Comparison of ENCODE assay signal across 8 cellular contexts in genomic region chr6:135537782-135538301, GRCh38. TPM values are rescaled to one million over a fixed set of nuclear protein-coding genes. Genes with fewer than 3 reads are reported as not detected.
DNase-seq lines count a peak whose midpoint lies in the region; ATAC-seq lines count a peak whose summit lies in the region.

No MANE protein-coding gene starts in this region.

- H3K27me3 Mint-ChIP-seq in activated T-helper 17 cell treated with anti-CD3 and anti-CD28 coated beads, Interleukin-2, amount 50 U/mL, for 72 hours = peaks cover 18% of the 10 kb centered on the region

- peaks cover 9% of the 10 kb centered on the region for H3K4me1 Mint-ChIP-seq in activated T-helper 17 cell treated with anti-CD3 and anti-CD28 coated beads, Interleukin-2, amount 50 U/mL, for 72 hours

- no peaks in the 10 kb centered on the region for H3K9me3 Mint-ChIP-seq in activated T-helper 17 cell treated with anti-CD3 and anti-CD28 coated beads, Interleukin-2, amount 50 U/mL, for 72 hours

- H3K27ac Mint-ChIP-seq in activated T-helper 17 cell treated with anti-CD3 and anti-CD28 coated beads, Interleukin-2, amount 50 U/mL, for 72 hours = no peak overlapping the region

- peak overlapping the region; percentile 17 for H3K4me3 Mint-ChIP-seq in activated T-helper 17 cell treated with anti-CD3 and anti-CD28 coated beads, Interleukin-2, amount 50 U/mL, for 72 hours

- ATAC-seq in activated T-helper 17 cell treated with anti-CD3 and anti-CD28 coated beads, Interleukin-2, amount 50 U/mL, for 72 hours (replicated peaks) = peak; percentile 97
- no peak for ATAC-seq in HG03097 (IDR thresholded peaks at IDR 0.05; ENCODE audit: low FRiP score, unreplicated experiment)

- H3K36me3 Mint-ChIP-seq in activated T-helper 17 cell treated with anti-CD3 and anti-CD28 coated beads, Interleukin-2, amount 50 U/mL, for 72 hours (ENCODE audit: low read depth) = no peaks in the 10 kb centered on the region

- peak; percentile 7 for DNase-seq in activated CD4-positive, alpha-beta T cell treated with anti-CD3 and anti-CD28 coated beads for 4 hours
- DNase-seq in activated CD4-positive, alpha-beta T cell treated with anti-CD3 and anti-CD28 coated beads, Interleukin-2, amount 50 U/mL, for 4 hours = no peak
- DNase-seq in iPS DF 19.7 (ENCODE audit: low read depth, low spot score) (peak; percentile 12), COLO668 (lab: John Stamatoyannopoulos, UW; ENCODE audit: unreplicated experiment) (no peak), NOMO-1 (lab: John Stamatoyannopoulos, UW; ENCODE audit: unreplicated experiment in 2 of 2) (no peak)
- DNase-seq in stimulated activated CD8-positive, alpha-beta memory T cell treated with anti-CD3 and anti-CD28 coated beads, Interleukin-7, amount 100 ng/mL, for 48 hours (ENCODE audit: extremely low read depth in 1 of 2, low read depth in 1 of 2) = peak; percentile 17 to 52

RNA-seq across cellular contexts. Expression of gene AHI1, which starts 40.3 kb away (rescaled TPM):
- total RNA-seq in activated T-helper 17 cell treated with anti-CD3 and anti-CD28 coated beads, Interleukin-2, amount 50 U/mL, for 72 hours = 10 to 100 TPM; 24.2 to 29.7 TPM

Comparison
In these comparisons a context has a peak if more than half of its experiments do, and no peak if none do; other contexts are left out.
1. DNase-seq: peak in activated CD4-positive, alpha-beta T cell treated with anti-CD3 and anti-CD28 coated beads for 4 hours (2 of 2), iPS DF 19.7 (single experiment) and stimulated activated CD8-positive, alpha-beta memory T cell treated with anti-CD3 and anti-CD28 coated beads, Interleukin-7, amount 100 ng/mL, for 48 hours (2 of 2); none in activated CD4-positive, alpha-beta T cell treated with anti-CD3 and anti-CD28 coated beads, Interleukin-2, amount 50 U/mL, for 4 hours (0 of 2), COLO668 (single experiment) and NOMO-1 (0 of 2).